Comparison of ENCODE assay signal across 2 cellular contexts in the genomic region with DNA sequence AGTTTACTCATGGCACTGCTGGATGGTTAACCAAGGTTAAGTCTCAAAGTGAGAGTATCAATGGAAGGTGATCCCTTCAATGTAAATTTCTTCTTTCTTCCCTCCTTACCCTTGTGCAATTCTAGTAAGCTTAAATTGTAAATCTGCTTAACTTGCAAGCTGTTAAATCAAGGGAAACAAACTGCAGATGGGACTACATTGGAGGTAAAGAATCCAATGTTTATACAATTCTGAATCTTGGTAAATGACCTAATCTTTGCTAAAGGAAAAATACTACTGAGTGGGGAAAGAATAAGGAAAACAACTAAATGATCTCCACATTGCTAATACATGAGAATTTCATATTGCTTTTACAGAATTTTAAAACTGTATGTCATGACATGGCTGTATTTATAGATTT.
TF ChIP-seq lines count a peak whose summit lies in the region.

No MANE protein-coding gene starts in this region.

TF ChIP-seq in IMR-90, 13 proteins besides CTCF, POLR2A, EP300 and RAD21:
- TF ChIP-seq MXI1 (IDR thresholded peaks at IDR 0.05; ENCODE audit: borderline replicate concordance, low read depth, low read length) (no peak), SMC3 (IDR thresholded peaks at IDR 0.05; ENCODE audit: low read depth, low read length) (no peak), BHLHE40 (IDR thresholded peaks at IDR 0.05; ENCODE audit: low read depth, low read length) (no peak), ELK1 (IDR thresholded peaks at IDR 0.05; ENCODE audit: borderline replicate concordance, low read depth, low read length) (no peak), CEBPB (IDR thresholded peaks at IDR 0.05; ENCODE audit: low read depth, low read length) (no peak), CHD1 (IDR thresholded peaks at IDR 0.05; ENCODE audit: low read depth, low read length) (no peak), MAZ (IDR thresholded peaks at IDR 0.05; ENCODE audit: borderline replicate concordance, low read depth, low read length) (no peak), RFX5 (IDR thresholded peaks at IDR 0.05; ENCODE audit: low read depth, low read length) (no peak), NFE2L2 (IDR thresholded peaks at IDR 0.05; ENCODE audit: low read depth, low read length) (no peak), RCOR1 (IDR thresholded peaks at IDR 0.05; ENCODE audit: insufficient replicate concordance, low read length) (no peak), FOS (IDR thresholded peaks at IDR 0.05; ENCODE audit: low read depth, low read length) (no peak), MAFK (IDR thresholded peaks at IDR 0.05; ENCODE audit: low read depth, low read length) (no peak)
- TF ChIP-seq, protein P1, sequence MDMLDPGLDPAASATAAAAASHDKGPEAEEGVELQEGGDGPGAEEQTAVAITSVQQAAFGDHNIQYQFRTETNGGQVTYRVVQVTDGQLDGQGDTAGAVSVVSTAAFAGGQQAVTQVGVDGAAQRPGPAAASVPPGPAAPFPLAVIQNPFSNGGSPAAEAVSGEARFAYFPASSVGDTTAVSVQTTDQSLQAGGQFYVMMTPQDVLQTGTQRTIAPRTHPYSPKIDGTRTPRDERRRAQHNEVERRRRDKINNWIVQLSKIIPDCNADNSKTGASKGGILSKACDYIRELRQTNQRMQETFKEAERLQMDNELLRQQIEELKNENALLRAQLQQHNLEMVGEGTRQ (IDR thresholded peaks at IDR 0.05; ENCODE audit: low read depth, low read length): no peak

TF ChIP-seq in WTC11, 78 proteins besides CTCF, POLR2A, EP300 and RAD21 (continued from another document):
- no peak for TF ChIP-seq ZNF138 (CRISPR knock-in tag; conservative IDR thresholded peaks at IDR 0.05)
- no peak for TF ChIP-seq SP1 (CRISPR knock-in tag; conservative IDR thresholded peaks at IDR 0.05)
- no peak for TF ChIP-seq IRF2 (CRISPR knock-in tag; IDR thresholded peaks at IDR 0.05; ENCODE audit: borderline replicate concordance, low read depth)
- no peak for TF ChIP-seq JAZF1 (CRISPR knock-in tag; IDR thresholded peaks at IDR 0.05)
- no peak for TF ChIP-seq ZNF425 (CRISPR knock-in tag; conservative IDR thresholded peaks at IDR 0.05)
- TF ChIP-seq, protein P2, sequence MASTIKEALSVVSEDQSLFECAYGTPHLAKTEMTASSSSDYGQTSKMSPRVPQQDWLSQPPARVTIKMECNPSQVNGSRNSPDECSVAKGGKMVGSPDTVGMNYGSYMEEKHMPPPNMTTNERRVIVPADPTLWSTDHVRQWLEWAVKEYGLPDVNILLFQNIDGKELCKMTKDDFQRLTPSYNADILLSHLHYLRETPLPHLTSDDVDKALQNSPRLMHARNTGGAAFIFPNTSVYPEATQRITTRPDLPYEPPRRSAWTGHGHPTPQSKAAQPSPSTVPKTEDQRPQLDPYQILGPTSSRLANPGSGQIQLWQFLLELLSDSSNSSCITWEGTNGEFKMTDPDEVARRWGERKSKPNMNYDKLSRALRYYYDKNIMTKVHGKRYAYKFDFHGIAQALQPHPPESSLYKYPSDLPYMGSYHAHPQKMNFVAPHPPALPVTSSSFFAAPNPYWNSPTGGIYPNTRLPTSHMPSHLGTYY (CRISPR knock-in tag; IDR thresholded peaks at IDR 0.05): no peak
- TF ChIP-seq CREB1 (CRISPR knock-in tag; IDR thresholded peaks at IDR 0.05): no peak
- TF ChIP-seq PREB (CRISPR knock-in tag; IDR thresholded peaks at IDR 0.05; ENCODE audit: borderline replicate concordance): no peak
- no peak for TF ChIP-seq SOX15 (CRISPR knock-in tag; IDR thresholded peaks at IDR 0.05)
- TF ChIP-seq, protein P3, sequence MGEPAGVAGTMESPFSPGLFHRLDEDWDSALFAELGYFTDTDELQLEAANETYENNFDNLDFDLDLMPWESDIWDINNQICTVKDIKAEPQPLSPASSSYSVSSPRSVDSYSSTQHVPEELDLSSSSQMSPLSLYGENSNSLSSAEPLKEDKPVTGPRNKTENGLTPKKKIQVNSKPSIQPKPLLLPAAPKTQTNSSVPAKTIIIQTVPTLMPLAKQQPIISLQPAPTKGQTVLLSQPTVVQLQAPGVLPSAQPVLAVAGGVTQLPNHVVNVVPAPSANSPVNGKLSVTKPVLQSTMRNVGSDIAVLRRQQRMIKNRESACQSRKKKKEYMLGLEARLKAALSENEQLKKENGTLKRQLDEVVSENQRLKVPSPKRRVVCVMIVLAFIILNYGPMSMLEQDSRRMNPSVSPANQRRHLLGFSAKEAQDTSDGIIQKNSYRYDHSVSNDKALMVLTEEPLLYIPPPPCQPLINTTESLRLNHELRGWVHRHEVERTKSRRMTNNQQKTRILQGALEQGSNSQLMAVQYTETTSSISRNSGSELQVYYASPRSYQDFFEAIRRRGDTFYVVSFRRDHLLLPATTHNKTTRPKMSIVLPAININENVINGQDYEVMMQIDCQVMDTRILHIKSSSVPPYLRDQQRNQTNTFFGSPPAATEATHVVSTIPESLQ (CRISPR knock-in tag; IDR thresholded peaks at IDR 0.05): no peak
- TF ChIP-seq, protein P4, sequence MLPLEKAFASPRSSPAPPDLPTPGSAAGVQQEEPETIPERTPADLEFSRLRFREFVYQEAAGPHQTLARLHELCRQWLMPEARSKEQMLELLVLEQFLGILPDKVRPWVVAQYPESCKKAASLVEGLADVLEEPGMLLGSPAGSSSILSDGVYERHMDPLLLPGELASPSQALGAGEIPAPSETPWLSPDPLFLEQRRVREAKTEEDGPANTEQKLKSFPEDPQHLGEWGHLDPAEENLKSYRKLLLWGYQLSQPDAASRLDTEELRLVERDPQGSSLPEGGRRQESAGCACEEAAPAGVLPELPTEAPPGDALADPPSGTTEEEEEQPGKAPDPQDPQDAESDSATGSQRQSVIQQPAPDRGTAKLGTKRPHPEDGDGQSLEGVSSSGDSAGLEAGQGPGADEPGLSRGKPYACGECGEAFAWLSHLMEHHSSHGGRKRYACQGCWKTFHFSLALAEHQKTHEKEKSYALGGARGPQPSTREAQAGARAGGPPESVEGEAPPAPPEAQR (CRISPR knock-in tag; IDR thresholded peaks at IDR 0.05): no peak
- TF ChIP-seq ZNF317 (CRISPR knock-in tag; IDR thresholded peaks at IDR 0.05; ENCODE audit: borderline replicate concordance, low read depth): no peak
- no peak for TF ChIP-seq NFYB (CRISPR knock-in tag; conservative IDR thresholded peaks at IDR 0.05; ENCODE audit: low read depth)
- TF ChIP-seq, protein P5, sequence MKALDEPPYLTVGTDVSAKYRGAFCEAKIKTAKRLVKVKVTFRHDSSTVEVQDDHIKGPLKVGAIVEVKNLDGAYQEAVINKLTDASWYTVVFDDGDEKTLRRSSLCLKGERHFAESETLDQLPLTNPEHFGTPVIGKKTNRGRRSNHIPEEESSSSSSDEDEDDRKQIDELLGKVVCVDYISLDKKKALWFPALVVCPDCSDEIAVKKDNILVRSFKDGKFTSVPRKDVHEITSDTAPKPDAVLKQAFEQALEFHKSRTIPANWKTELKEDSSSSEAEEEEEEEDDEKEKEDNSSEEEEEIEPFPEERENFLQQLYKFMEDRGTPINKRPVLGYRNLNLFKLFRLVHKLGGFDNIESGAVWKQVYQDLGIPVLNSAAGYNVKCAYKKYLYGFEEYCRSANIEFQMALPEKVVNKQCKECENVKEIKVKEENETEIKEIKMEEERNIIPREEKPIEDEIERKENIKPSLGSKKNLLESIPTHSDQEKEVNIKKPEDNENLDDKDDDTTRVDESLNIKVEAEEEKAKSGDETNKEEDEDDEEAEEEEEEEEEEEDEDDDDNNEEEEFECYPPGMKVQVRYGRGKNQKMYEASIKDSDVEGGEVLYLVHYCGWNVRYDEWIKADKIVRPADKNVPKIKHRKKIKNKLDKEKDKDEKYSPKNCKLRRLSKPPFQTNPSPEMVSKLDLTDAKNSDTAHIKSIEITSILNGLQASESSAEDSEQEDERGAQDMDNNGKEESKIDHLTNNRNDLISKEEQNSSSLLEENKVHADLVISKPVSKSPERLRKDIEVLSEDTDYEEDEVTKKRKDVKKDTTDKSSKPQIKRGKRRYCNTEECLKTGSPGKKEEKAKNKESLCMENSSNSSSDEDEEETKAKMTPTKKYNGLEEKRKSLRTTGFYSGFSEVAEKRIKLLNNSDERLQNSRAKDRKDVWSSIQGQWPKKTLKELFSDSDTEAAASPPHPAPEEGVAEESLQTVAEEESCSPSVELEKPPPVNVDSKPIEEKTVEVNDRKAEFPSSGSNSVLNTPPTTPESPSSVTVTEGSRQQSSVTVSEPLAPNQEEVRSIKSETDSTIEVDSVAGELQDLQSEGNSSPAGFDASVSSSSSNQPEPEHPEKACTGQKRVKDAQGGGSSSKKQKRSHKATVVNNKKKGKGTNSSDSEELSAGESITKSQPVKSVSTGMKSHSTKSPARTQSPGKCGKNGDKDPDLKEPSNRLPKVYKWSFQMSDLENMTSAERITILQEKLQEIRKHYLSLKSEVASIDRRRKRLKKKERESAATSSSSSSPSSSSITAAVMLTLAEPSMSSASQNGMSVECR (CRISPR knock-in tag; IDR thresholded peaks at IDR 0.05; ENCODE audit: borderline replicate concordance): no peak
